In genomic region chr10:124389613-124390361, GRCh38 we compare ENCODE assay signal across 10 cellular contexts. TPM values are rescaled to one million over a fixed set of nuclear protein-coding genes. Genes with fewer than 3 reads are reported as not detected.
DNase-seq lines count a peak whose midpoint lies in the region; ATAC-seq and TF ChIP-seq lines count a peak whose summit lies in the region.
"Had no signal": no experiment of that assay in that cellular context is flagged by ENCODE, and none has a peak within 500 bp of the region (broad histone marks: within the 10 kb centered on the region; RNA-seq: fewer than 3 reads in every experiment).

No MANE protein-coding gene starts in this region.

- no peaks in the 10 kb centered on the region for H3K27me3 Mint-ChIP-seq in activated naive CD8-positive, alpha-beta T cell
- peaks cover 2% of the 10 kb centered on the region for H3K27me3 Mint-ChIP-seq in activated naive CD8-positive, alpha-beta T cell treated with anti-CD3 and anti-CD28 coated beads, Interleukin-2, amount 50 U/mL, for 24 hours
- peaks cover 10% of the 10 kb centered on the region for H3K27me3 Mint-ChIP-seq in WTC11 (ENCODE audit: low read depth)
- H3K27me3 Mint-ChIP-seq in activated T-helper 2 cell treated with anti-CD3 and anti-CD28 coated beads, Interferon-gamma antibody, Interleukin-2, Interleukin-4, amounts not matched to agents 10 μg/mL and 5 μg/mL and 100 μg/mL, durations not matched to agents 14 hours and 24 hours and 36 hours (ENCODE audit: low read depth): peaks cover 1% of the 10 kb centered on the region
- H3K27me3 Mint-ChIP-seq: activated CD8-positive, alpha-beta memory T cell treated with anti-CD3 and anti-CD28 coated beads, Interleukin-2, amount 10 ng/mL, durations not matched to agents 7 days and 5 days had no signal

- intact Hi-C loops in lower lobe of right lung (cut with DNase I) (loop anchor here (5.0 kb wide), 1 partner anchor 392 kb away; no protein-coding TSS in a partner anchor), tibial artery (cut with DNase I; ENCODE audit: low total_unique reads) (loop anchor here (2.0 to 10.0 kb wide), 2 partner anchors 365 to 395 kb away; no protein-coding TSS in a partner anchor)
- intact Hi-C loops in activated T-helper 2 cell treated with anti-CD3 and anti-CD28 coated beads, Interferon-gamma antibody, Interleukin-2, Interleukin-4, amounts not matched to agents 10 μg/mL and 5 μg/mL and 100 μg/mL, durations not matched to agents 14 hours and 24 hours and 36 hours (cut with micrococcal nuclease): loop anchor here (1.0 to 2.0 kb wide), 5 partner anchors 30 to 807 kb away; no protein-coding TSS in a partner anchor

- H3K27ac Mint-ChIP-seq in activated naive CD8-positive, alpha-beta T cell: no peak overlapping the region
- H3K27ac Mint-ChIP-seq in activated naive CD8-positive, alpha-beta T cell treated with anti-CD3 and anti-CD28 coated beads, Interleukin-2, amount 50 U/mL, for 24 hours: no peak overlapping the region
- H3K27ac Mint-ChIP-seq in WTC11: no peak overlapping the region
- H3K27ac Mint-ChIP-seq in activated T-helper 2 cell treated with anti-CD3 and anti-CD28 coated beads, Interferon-gamma antibody, Interleukin-2, Interleukin-4, amounts not matched to agents 10 μg/mL and 5 μg/mL and 100 μg/mL, durations not matched to agents 14 hours and 24 hours and 36 hours: no peak overlapping the region
- H3K27ac Mint-ChIP-seq: activated CD8-positive, alpha-beta memory T cell treated with anti-CD3 and anti-CD28 coated beads, Interleukin-2, amount 10 ng/mL, durations not matched to agents 7 days and 5 days had no signal

- H3K4me1 ChIP-seq in lower lobe of right lung: peaks cover 13% of the 10 kb centered on the region
- H3K4me1 ChIP-seq in tibial artery: peaks cover 0 to 15% (median 12%) of the 10 kb centered on the region in 4 donors

- no peaks in the 10 kb centered on the region for H3K9me3 ChIP-seq in lower lobe of right lung
- H3K9me3 ChIP-seq in tibial artery: no peaks in the 10 kb centered on the region
- H3K9me3 ChIP-seq: ovary had no signal

- H3K4me3 ChIP-seq in lower lobe of right lung (peak overlapping the region; percentile 64), tibial artery (peak overlapping the region; percentile 45 to 51)

- DNase-seq in activated naive CD8-positive, alpha-beta T cell treated with anti-CD3 and anti-CD28 coated beads, Interleukin-2, amount 50 U/mL, for 24 hours: no peak
- DNase-seq in WTC11 (ENCODE audit: low spot score): no peak
- DNase-seq in lower lobe of right lung: no peak
- DNase-seq in tibial artery: peak in 1 of 2 donors; percentile 13
- DNase-seq in NCI-H1048 (lab: John Stamatoyannopoulos, UW): no peak
- DNase-seq in activated T-helper 2 cell treated with anti-CD3 and anti-CD28 coated beads, Interferon-gamma antibody, Interleukin-2, Interleukin-4, amounts not matched to agents 10 μg/mL and 5 μg/mL and 100 μg/mL, durations not matched to agents 14 hours and 24 hours and 36 hours (ENCODE audit: low spot score): no peak
- DNase-seq in GM10266 (ENCODE audit: extremely low spot score): no peak

- TF ChIP-seq CTCF in WTC11 (IDR thresholded peaks at IDR 0.05) (no peak), lower lobe of right lung (IDR thresholded peaks at IDR 0.05) (peak; percentile 15), tibial artery (IDR thresholded peaks at IDR 0.05) (no peak), GM10266 (IDR thresholded peaks at IDR 0.05; ENCODE audit: control insufficient read depth, insufficient read depth, low read depth, missing control alignments) (no peak)

- no peak for ATAC-seq in activated naive CD8-positive, alpha-beta T cell treated with anti-CD3 and anti-CD28 coated beads, Interleukin-2, amount 50 U/mL, for 24 hours
- no peak for ATAC-seq in WTC11
- no peak for ATAC-seq in lower lobe of right lung

- H3K36me3 ChIP-seq in lower lobe of right lung (no peaks in the 10 kb centered on the region), tibial artery (no peaks in the 10 kb centered on the region)
- H3K36me3 ChIP-seq: ovary had no signal

- H3K36me3 Mint-ChIP-seq in activated naive CD8-positive, alpha-beta T cell: no peaks in the 10 kb centered on the region
- H3K36me3 Mint-ChIP-seq in activated naive CD8-positive, alpha-beta T cell treated with anti-CD3 and anti-CD28 coated beads, Interleukin-2, amount 50 U/mL, for 24 hours (ENCODE audit: low read depth): no peaks in the 10 kb centered on the region
- no peaks in the 10 kb centered on the region for H3K36me3 Mint-ChIP-seq in WTC11
- no peaks in the 10 kb centered on the region for H3K36me3 Mint-ChIP-seq in activated T-helper 2 cell treated with anti-CD3 and anti-CD28 coated beads, Interferon-gamma antibody, Interleukin-2, Interleukin-4, amounts not matched to agents 10 μg/mL and 5 μg/mL and 100 μg/mL, durations not matched to agents 14 hours and 24 hours and 36 hours (ENCODE audit: low read depth)
- H3K36me3 Mint-ChIP-seq: activated CD8-positive, alpha-beta memory T cell treated with anti-CD3 and anti-CD28 coated beads, Interleukin-2, amount 10 ng/mL, durations not matched to agents 7 days and 5 days had no signal

- no peaks in the 10 kb centered on the region for H3K9me3 Mint-ChIP-seq in activated naive CD8-positive, alpha-beta T cell (ENCODE audit: low read depth)
- peaks cover 7% of the 10 kb centered on the region for H3K9me3 Mint-ChIP-seq in activated naive CD8-positive, alpha-beta T cell treated with anti-CD3 and anti-CD28 coated beads, Interleukin-2, amount 50 U/mL, for 24 hours
- H3K9me3 Mint-ChIP-seq in WTC11: no peaks in the 10 kb centered on the region
- H3K9me3 Mint-ChIP-seq in activated T-helper 2 cell treated with anti-CD3 and anti-CD28 coated beads, Interferon-gamma antibody, Interleukin-2, Interleukin-4, amounts not matched to agents 10 μg/mL and 5 μg/mL and 100 μg/mL, durations not matched to agents 14 hours and 24 hours and 36 hours: no peaks in the 10 kb centered on the region

- CTCF ChIA-PET in WTC11 (lab: Charles Lee): interaction anchor here (0.6 to 4.9 kb wide), 26 partner anchors 13 to 601 kb away, joined by 3 to 128 read pairs (median 6); partner anchors contain the start of genes CPXM2, NKX1-2 and OAT

- POLR2A ChIA-PET in WTC11 (lab: Charles Lee): interaction anchor here (1.2 kb wide), 1 partner anchor 14 kb away, joined by 3 read pairs; no protein-coding TSS in a partner anchor

- peak overlapping the region; percentile 47 for H3K4me3 Mint-ChIP-seq in activated naive CD8-positive, alpha-beta T cell
- no peak overlapping the region for H3K4me3 Mint-ChIP-seq in activated naive CD8-positive, alpha-beta T cell treated with anti-CD3 and anti-CD28 coated beads, Interleukin-2, amount 50 U/mL, for 24 hours
- H3K4me3 Mint-ChIP-seq in WTC11: peak overlapping the region; percentile 53
- no peak overlapping the region for H3K4me3 Mint-ChIP-seq in activated T-helper 2 cell treated with anti-CD3 and anti-CD28 coated beads, Interferon-gamma antibody, Interleukin-2, Interleukin-4, amounts not matched to agents 10 μg/mL and 5 μg/mL and 100 μg/mL, durations not matched to agents 14 hours and 24 hours and 36 hours (ENCODE audit: low read depth)
- H3K4me3 Mint-ChIP-seq: activated CD8-positive, alpha-beta memory T cell treated with anti-CD3 and anti-CD28 coated beads, Interleukin-2, amount 10 ng/mL, durations not matched to agents 7 days and 5 days had no signal

- H3K27me3 ChIP-seq in lower lobe of right lung (ENCODE audit: low read depth) (no peaks in the 10 kb centered on the region), tibial artery (no peaks in the 10 kb centered on the region)
- H3K27me3 ChIP-seq: ovary had no signal

- H3K27ac ChIP-seq in lower lobe of right lung (no peak overlapping the region), tibial artery (no peak overlapping the region)

- peaks cover 2% of the 10 kb centered on the region for H3K4me1 Mint-ChIP-seq in activated naive CD8-positive, alpha-beta T cell (ENCODE audit: low read depth)
- no peaks in the 10 kb centered on the region for H3K4me1 Mint-ChIP-seq in activated naive CD8-positive, alpha-beta T cell treated with anti-CD3 and anti-CD28 coated beads, Interleukin-2, amount 50 U/mL, for 24 hours
- H3K4me1 Mint-ChIP-seq in WTC11: peaks cover 21% of the 10 kb centered on the region
- no peaks in the 10 kb centered on the region for H3K4me1 Mint-ChIP-seq in activated T-helper 2 cell treated with anti-CD3 and anti-CD28 coated beads, Interferon-gamma antibody, Interleukin-2, Interleukin-4, amounts not matched to agents 10 μg/mL and 5 μg/mL and 100 μg/mL, durations not matched to agents 14 hours and 24 hours and 36 hours (ENCODE audit: low read depth)
- H3K4me1 Mint-ChIP-seq: activated CD8-positive, alpha-beta memory T cell treated with anti-CD3 and anti-CD28 coated beads, Interleukin-2, amount 10 ng/mL, durations not matched to agents 7 days and 5 days had no signal

TF ChIP-seq in WTC11, 78 proteins besides CTCF, POLR2A, EP300 and RAD21 (continues in another document):
- TF ChIP-seq STAT6 (CRISPR knock-in tag; conservative IDR thresholded peaks at IDR 0.05; ENCODE audit: low read depth): no peak

RNA-seq across cellular contexts. Expression of gene OAT, which starts 28.9 kb away (rescaled TPM):
- total RNA-seq in WTC11 (2021): 96.1 to 117 TPM (median 97.4 TPM) in 3 replicates
- total RNA-seq in lower lobe of right lung: 54.2 TPM
- 42.6 and 45.8 TPM in 2 replicates for total RNA-seq in activated T-helper 2 cell treated with anti-CD3 and anti-CD28 coated beads, Interferon-gamma antibody, Interleukin-2, Interleukin-4, amounts not matched to agents 10 μg/mL and 5 μg/mL and 100 μg/mL, durations not matched to agents 14 hours and 24 hours and 36 hours

Comparison
In these comparisons a context has a peak if more than half of its experiments do, and no peak if none do; other contexts are left out.
1. H3K4me3 Mint-ChIP-seq: peak in activated naive CD8-positive, alpha-beta T cell (single experiment) and WTC11 (single experiment); none in activated naive CD8-positive, alpha-beta T cell treated with anti-CD3 and anti-CD28 coated beads, Interleukin-2, amount 50 U/mL, for 24 hours (single experiment) and activated T-helper 2 cell treated with anti-CD3 and anti-CD28 coated beads, Interferon-gamma antibody, Interleukin-2, Interleukin-4, amounts not matched to agents 10 μg/mL and 5 μg/mL and 100 μg/mL, durations not matched to agents 14 hours and 24 hours and 36 hours (single experiment).